In genomic region chr3:154901263-154901662, GRCh38 we compare ENCODE assay signal across 27 cellular contexts.
"Had no signal": no experiment of that assay in that cellular context is flagged by ENCODE, and none has a peak within 500 bp of the region (broad histone marks: within the 10 kb centered on the region; RNA-seq: fewer than 3 reads in every experiment).

No MANE protein-coding gene starts in this region.

- H3K9me3 Mint-ChIP-seq: activated naive CD8-positive, alpha-beta T cell treated with anti-CD3 and anti-CD28 coated beads, Interleukin-2, amount 10 ng/mL, durations not matched to agents 7 days and 5 days had no signal

- H3K4me1 Mint-ChIP-seq: activated naive CD8-positive, alpha-beta T cell treated with anti-CD3 and anti-CD28 coated beads, Interleukin-2, amount 10 ng/mL, durations not matched to agents 7 days and 5 days; T-helper 17 cell had no signal

- H3K27me3 ChIP-seq: ascending aorta, body of pancreas, Peyer's patch, SJSA1 had no signal

- H3K27ac ChIP-seq: ascending aorta, body of pancreas, Peyer's patch, RWPE1, SJSA1, WERI-Rb-1 had no signal

- H3K27me3 Mint-ChIP-seq: activated naive CD8-positive, alpha-beta T cell treated with anti-CD3 and anti-CD28 coated beads, Interleukin-2, amount 10 ng/mL, durations not matched to agents 7 days and 5 days; T-helper 17 cell had no signal

- H3K9me3 ChIP-seq: ascending aorta, body of pancreas, Peyer's patch, SJSA1 had no signal

- H3K27ac Mint-ChIP-seq: activated CD8-positive, alpha-beta T cell treated with anti-CD3 and anti-CD28 coated beads, Interleukin-2, amount 10 ng/mL, durations not matched to agents 7 days and 5 days; activated naive CD8-positive, alpha-beta T cell treated with anti-CD3 and anti-CD28 coated beads, Interleukin-2, amount 10 ng/mL, durations not matched to agents 7 days and 5 days; T-helper 17 cell had no signal

- ATAC-seq: activated CD4-positive, CD25-positive, alpha-beta regulatory T cell treated with anti-CD3 and anti-CD28 coated beads, Interleukin-2, amount 50 U/mL, for 24 hours; activated CD8-positive, alpha-beta T cell treated with anti-CD3 and anti-CD28 coated beads, Interleukin-2, amount 10 ng/mL, durations not matched to agents 7 days and 5 days; body of pancreas; K562; T-helper 17 cell had no signal

- H3K4me1 ChIP-seq: ascending aorta, body of pancreas, Peyer's patch, SJSA1 had no signal

- H3K36me3 ChIP-seq: ascending aorta, Peyer's patch, SJSA1, WERI-Rb-1 had no signal

- H3K4me3 ChIP-seq: ascending aorta, body of pancreas, K562, Peyer's patch, SJSA1 had no signal

- DNase-seq: activated CD4-positive, alpha-beta T cell treated with anti-CD3 and anti-CD28 coated beads for 4 hours; activated CD8-positive, alpha-beta memory T cell treated with anti-CD3 and anti-CD28 coated beads, Interleukin-2, amount 50 U/mL, for 48 hours; activated CD8-positive, alpha-beta T cell treated with anti-CD3 and anti-CD28 coated beads, Interleukin-2, amount 10 ng/mL, durations not matched to agents 7 days and 5 days; activated naive CD4-positive, alpha-beta T cell treated with anti-CD3 and anti-CD28 coated beads, Interleukin-2, amount 50 U/mL, for 16 hours; activated naive CD8-positive, alpha-beta T cell treated with anti-CD3 and anti-CD28 coated beads, Interleukin-2, amount 10 ng/mL, durations not matched to agents 7 days and 5 days; activated T-cell treated with anti-CD3 and anti-CD28 coated beads, Interleukin-2, amount 50 U/mL, for 1 hour; body of pancreas; Karpas-422; MM.1S; NCI-H1105; NCI-H1436; NCI-H1694 treated with DMSO at 0.1 percent for 48 hours; NCI-H2029 treated with DMSO at 0.1 percent for 48 hours; NCI-H345; NCI-H510A; NCI-H526 treated with DMSO at 0.1 percent for 48 hours; NCI-H82; Peyer's patch; SHP77; T-helper 17 cell; T1000; WERI-Rb-1 had no signal

- H3K36me3 Mint-ChIP-seq: activated naive CD8-positive, alpha-beta T cell treated with anti-CD3 and anti-CD28 coated beads, Interleukin-2, amount 10 ng/mL, durations not matched to agents 7 days and 5 days had no signal

- H3K4me3 Mint-ChIP-seq: activated CD8-positive, alpha-beta T cell treated with anti-CD3 and anti-CD28 coated beads, Interleukin-2, amount 10 ng/mL, durations not matched to agents 7 days and 5 days; activated naive CD8-positive, alpha-beta T cell treated with anti-CD3 and anti-CD28 coated beads, Interleukin-2, amount 10 ng/mL, durations not matched to agents 7 days and 5 days; T-helper 17 cell had no signal
